Comparison of ENCODE assay signal across 9 cellular contexts in the genomic region with DNA sequence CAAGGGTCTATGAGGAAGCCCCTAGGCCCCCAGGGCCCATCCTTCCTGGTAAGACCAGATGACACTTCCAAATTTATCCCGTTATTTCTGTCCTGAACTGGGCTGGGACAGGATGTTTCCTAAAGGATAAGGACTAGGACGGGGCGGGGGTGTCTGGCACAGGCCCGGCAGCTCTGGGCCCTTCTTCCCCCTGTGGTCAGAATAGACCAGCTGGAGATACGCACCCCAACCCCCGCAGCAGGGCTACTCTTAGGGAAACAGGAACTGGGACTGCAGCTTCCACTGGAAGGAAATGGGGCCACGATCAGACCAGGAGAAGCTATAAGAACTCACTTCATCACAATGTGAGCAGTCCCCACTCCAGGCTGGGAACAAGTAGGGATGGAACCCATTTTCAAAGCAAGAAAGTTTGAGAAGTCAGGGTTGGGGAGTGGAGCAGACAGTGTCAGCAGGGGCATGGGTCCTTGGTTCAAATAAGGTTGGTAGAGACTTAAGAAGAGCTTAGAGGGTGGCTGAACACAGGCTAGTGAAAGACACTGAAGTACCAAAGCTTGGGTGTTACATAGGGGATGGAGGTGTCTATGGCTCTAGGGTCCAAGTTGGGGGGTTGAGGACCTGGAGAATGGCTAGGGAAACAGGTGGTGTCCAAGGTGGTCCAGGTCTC. TPM values are rescaled to one million over a fixed set of nuclear protein-coding genes. Genes with fewer than 3 reads are reported as not detected.
DNase-seq lines count a peak whose midpoint lies in the region; ATAC-seq and TF ChIP-seq lines count a peak whose summit lies in the region.
"Had no signal": no experiment of that assay in that cellular context is flagged by ENCODE, and none has a peak within 500 bp of the region (broad histone marks: within the 10 kb centered on the region; RNA-seq: fewer than 3 reads in every experiment).

No MANE protein-coding gene starts in this region.

- H3K27ac Mint-ChIP-seq in CD4-positive, alpha-beta memory T cell: peak overlapping the region in 6 of 7 donors; percentile 81 to 92 (median 90)
- peak overlapping the region; percentile 89 for H3K27ac Mint-ChIP-seq in memory B cell

- POLR2A ChIA-PET in CD4-positive, alpha-beta memory T cell (lab: Charles Lee; ENCODE audit: partially characterized antibody): interaction anchor here (1.0 to 1.3 kb wide), 2 partner anchors 32 to 49 kb away, joined by 3 to 5 read pairs; a partner anchor contains a TSS

- ATAC-seq in memory B cell (ENCODE audit: low read depth) (no peak), aorta (ENCODE audit: low FRiP score) (no peak), HG02623 (IDR thresholded peaks at IDR 0.05; ENCODE audit: unreplicated experiment) (no peak), GM19351 (IDR thresholded peaks at IDR 0.05; ENCODE audit: unreplicated experiment) (no peak)

- H3K4me1 Mint-ChIP-seq in CD4-positive, alpha-beta memory T cell: peaks cover 24 to 59% (median 36%) of the 10 kb centered on the region in 4 donors
- peaks cover 30% of the 10 kb centered on the region for H3K4me1 Mint-ChIP-seq in memory B cell

- H3K4me1 ChIP-seq in CD4-positive, alpha-beta memory T cell (ENCODE audit: insufficient read depth, low read length): peaks cover 38% of the 10 kb centered on the region
- no peaks in the 10 kb centered on the region for H3K4me1 ChIP-seq in aorta (ENCODE audit: control insufficient read depth in 1 of 2, insufficient read depth in 2 of 2, low read length in 2 of 2)

- WGBS in aorta, 2 donors: 29 to 31% methylated on average over 7 of the region's 7 CpGs

- no peak for TF ChIP-seq CTCF in brain microvascular endothelial cell (IDR thresholded peaks at IDR 0.05; ENCODE audit: low read depth, low read length, missing control alignments)

- no peaks in the 10 kb centered on the region for H3K27me3 ChIP-seq in CD4-positive, alpha-beta memory T cell (ENCODE audit: insufficient read depth, low read length)
- H3K27me3 ChIP-seq in brain microvascular endothelial cell (replicated peaks): no peaks in the 10 kb centered on the region
- no peaks in the 10 kb centered on the region for H3K27me3 ChIP-seq in aorta (ENCODE audit: control insufficient read depth in 1 of 2, insufficient read depth in 2 of 2, low read length in 1 of 2)
- H3K27me3 ChIP-seq: pancreas had no signal

- intact Hi-C loops in CD4-positive, alpha-beta memory T cell (cut with micrococcal nuclease): loop anchor here (1.0 to 10.0 kb wide), 7 partner anchors 28 to 728 kb away; a partner anchor contains a TSS
- intact Hi-C loops in aorta (cut with DNase I): loop anchor here (5.0 kb wide), 2 partner anchors 163 to 217 kb away; a partner anchor contains a TSS

- H3K9me3 ChIP-seq in CD4-positive, alpha-beta memory T cell (ENCODE audit: control insufficient read depth in 1 of 2, low read length in 2 of 2): no peaks in the 10 kb centered on the region
- no peaks in the 10 kb centered on the region for H3K9me3 ChIP-seq in aorta (ENCODE audit: control insufficient read depth, low read length)
- H3K9me3 ChIP-seq: pancreas had no signal

- no peak overlapping the region for H3K4me3 ChIP-seq in CD4-positive, alpha-beta memory T cell (ENCODE audit: low read length in 2 of 2)
- H3K4me3 ChIP-seq in brain microvascular endothelial cell (ENCODE audit: low read depth, low read length) (peak overlapping the region; percentile 87), aorta (ENCODE audit: low read length in 2 of 2) (peak overlapping the region; percentile 4 to 79)

- H3K4me3 Mint-ChIP-seq in CD4-positive, alpha-beta memory T cell: peak overlapping the region; percentile 83 to 95 (median 88)
- H3K4me3 Mint-ChIP-seq in memory B cell: peak overlapping the region; percentile 96

- no peaks in the 10 kb centered on the region for H3K27me3 Mint-ChIP-seq in CD4-positive, alpha-beta memory T cell
- H3K27me3 Mint-ChIP-seq in memory B cell: no peaks in the 10 kb centered on the region

- H3K27ac ChIP-seq in CD4-positive, alpha-beta memory T cell (ENCODE audit: low read depth, low read length): no peak overlapping the region
- H3K27ac ChIP-seq in brain microvascular endothelial cell (no peak overlapping the region), aorta (ENCODE audit: low read depth in 1 of 2, low read length in 2 of 2) (peak overlapping the region; percentile 31 to 39)

- H3K36me3 Mint-ChIP-seq in CD4-positive, alpha-beta memory T cell: peaks cover 27 to 50% of the 10 kb centered on the region in 2 donors
- peaks cover 19% of the 10 kb centered on the region for H3K36me3 Mint-ChIP-seq in memory B cell

- CTCF ChIA-PET in CD4-positive, alpha-beta memory T cell (lab: Charles Lee; ENCODE audit: partially characterized antibody): interaction anchor here (0.6 to 1.6 kb wide), 5 partner anchors 26 to 173 kb away, joined by 3 to 5 read pairs (median 3); no protein-coding TSS in a partner anchor

- DNase-seq in CD4-positive, alpha-beta memory T cell: no peak
- DNase-seq in Kasumi-1 (lab: John Stamatoyannopoulos, UW) (peak; percentile 50 to 74), brain microvascular endothelial cell (no peak), memory B cell (ENCODE audit: low spot score in 2 of 2) (no peak), aorta (peak; percentile 73 to 76)
- no peak for DNase-seq in stimulated activated CD4-positive, alpha-beta T cell treated with anti-CD3 and anti-CD28 coated beads, Interleukin-4, amount 100 ng/mL, for 4 hours

- peaks cover 45% of the 10 kb centered on the region for H3K36me3 ChIP-seq in CD4-positive, alpha-beta memory T cell (ENCODE audit: insufficient read depth, low read length)
- H3K36me3 ChIP-seq in brain microvascular endothelial cell (replicated peaks) (peaks cover 38% of the 10 kb centered on the region), aorta (ENCODE audit: control insufficient read depth in 1 of 2, insufficient read depth in 2 of 2, low read length in 1 of 2) (peaks cover 0 to 14% of the 10 kb centered on the region in 2 donors)

- H3K9me3 Mint-ChIP-seq in CD4-positive, alpha-beta memory T cell: no peaks in the 10 kb centered on the region
- no peaks in the 10 kb centered on the region for H3K9me3 Mint-ChIP-seq in memory B cell

- in situ Hi-C loops in brain microvascular endothelial cell (cut with HindIII; ENCODE audit: low pct_ligation_motif_present, low sequenced_read_pairs): no loop called here

RNA-seq across cellular contexts. Expression of a gene that starts 1.1 kb away (rescaled TPM):
- total RNA-seq in CD4-positive, alpha-beta memory T cell: 10 to 100 TPM; 20.1 to 21.7 TPM
- polyA plus RNA-seq in CD4-positive, alpha-beta memory T cell: 10 to 100 TPM in 1 of 2 donors, 1 to 10 TPM in 1; 8.3 to 16.1 TPM
- 10 to 100 TPM; 26.4 to 31.9 TPM for total RNA-seq in aorta
- 10 to 100 TPM; 11.8 to 28.7 TPM for polyA plus RNA-seq in aorta

RNA-seq across cellular contexts. Expression of a gene that starts 21.9 kb away (rescaled TPM):
- total RNA-seq in CD4-positive, alpha-beta memory T cell: 1 to 10 TPM; 3.3 to 3.5 TPM
- polyA plus RNA-seq in CD4-positive, alpha-beta memory T cell: under 1 TPM; 0.04 to 0.78 TPM
- 1 to 10 TPM in 1 of 2 donors, under 1 TPM in 1; 0.91 to 1.3 TPM for total RNA-seq in aorta
- 1 to 10 TPM in 1 of 2 donors, under 1 TPM in 1; 0.25 to 1.3 TPM for polyA plus RNA-seq in aorta

RNA-seq across cellular contexts. Expression of a gene that starts 32.4 kb away (rescaled TPM):
- 10 to 100 TPM; 84.5 to 91.8 TPM for total RNA-seq in CD4-positive, alpha-beta memory T cell
- 10 to 100 TPM; 49.4 to 50.3 TPM for polyA plus RNA-seq in CD4-positive, alpha-beta memory T cell
- 10 to 100 TPM; 43.9 to 58.2 TPM for total RNA-seq in aorta
- 100 to 1,000 TPM in 1 of 2 donors, 10 to 100 TPM in 1; 46.6 to 105 TPM for polyA plus RNA-seq in aorta

RNA-seq across cellular contexts. Expression of a gene that starts 49.4 kb away (rescaled TPM):
- 10 to 100 TPM; 31.6 to 32.4 TPM for total RNA-seq in CD4-positive, alpha-beta memory T cell
- polyA plus RNA-seq in CD4-positive, alpha-beta memory T cell: 1 to 10 TPM; 3.0 to 3.5 TPM
- 10 to 100 TPM; 30.7 to 33.6 TPM for total RNA-seq in aorta
- 100 to 1,000 TPM in 1 of 2 donors, 10 to 100 TPM in 1; 10.5 to 154 TPM for polyA plus RNA-seq in aorta

Comparison
In these comparisons a context has a peak if more than half of its experiments do, and no peak if none do; other contexts are left out.
1. DNase-seq: peak in Kasumi-1 (2 of 2) and aorta (2 of 2); none in CD4-positive, alpha-beta memory T cell (0 of 5), brain microvascular endothelial cell (single experiment), memory B cell (0 of 2) and stimulated activated CD4-positive, alpha-beta T cell treated with anti-CD3 and anti-CD28 coated beads, Interleukin-4, amount 100 ng/mL, for 4 hours (0 of 2).
2. H3K27ac ChIP-seq: peak in aorta (2 of 2); none in CD4-positive, alpha-beta memory T cell (single experiment) and brain microvascular endothelial cell (single experiment).
3. H3K4me3 ChIP-seq: peak in brain microvascular endothelial cell (single experiment) and aorta (2 of 2); none in CD4-positive, alpha-beta memory T cell (0 of 2).